Comparison of ENCODE assay signal across 2 cellular contexts in genomic region chr2:47207614-47208013, GRCh38.
TF ChIP-seq lines count a peak whose summit lies in the region.

No MANE protein-coding gene starts in this region.

TF ChIP-seq in HepG2, 621 proteins besides CTCF, POLR2A, EP300 and RAD21:
- TF ChIP-seq EED (CRISPR knock-in tag; IDR thresholded peaks at IDR 0.05) (0 out of 2 replicates have a peak, but pooled peaks have one; percentile 23), SP1 (IDR thresholded peaks at IDR 0.05) (no peak), SP1 (CRISPR knock-in tag; IDR thresholded peaks at IDR 0.05) (no peak)
TF ChIP-seq in HepG2: peak in this region for 1.

TF ChIP-seq in K562, 482 proteins besides CTCF, POLR2A, EP300 and RAD21:
- TF ChIP-seq IRF1 (CRISPR knock-in tag; IDR thresholded peaks at IDR 0.05; ENCODE audit: borderline replicate concordance) (no peak), HNRNPUL1 (IDR thresholded peaks at IDR 0.05; ENCODE audit: low read length) (no peak), CBX3 (IDR thresholded peaks at IDR 0.05; ENCODE audit: borderline replicate concordance in 1 of 2, low read length in 2 of 2) (0 out of 3 replicates have a peak, but pooled peaks of 1 of the 2 experiments have one; percentile 49), CUX1 (CRISPR knock-in tag; IDR thresholded peaks at IDR 0.05) (no peak), CCAR2 (IDR thresholded peaks at IDR 0.05; ENCODE audit: low read depth, low read length) (no peak), NEUROD1 (IDR thresholded peaks at IDR 0.05; ENCODE audit: borderline replicate concordance, low read depth, low read length, partially characterized antibody) (no peak), ZNF133 (CRISPR knock-in tag; IDR thresholded peaks at IDR 0.05) (no peak), TSHZ1 (CRISPR knock-in tag; IDR thresholded peaks at IDR 0.05) (no peak), TRIM28 (IDR thresholded peaks at IDR 0.05) (peak; percentile 86), CBX5 (IDR thresholded peaks at IDR 0.05; ENCODE audit: borderline replicate concordance, low read depth) (0 out of 2 replicates have a peak, but pooled peaks have one; percentile 32), TGIF2 (CRISPR knock-in tag; IDR thresholded peaks at IDR 0.05) (no peak), BRF2 (IDR thresholded peaks at IDR 0.05; ENCODE audit: borderline replicate concordance, insufficient read depth, insufficient read length) (no peak), ZBTB8A (IDR thresholded peaks at IDR 0.05; ENCODE audit: partially characterized antibody) (no peak), TAF9B (IDR thresholded peaks at IDR 0.05; ENCODE audit: partially characterized antibody) (no peak), KHSRP (IDR thresholded peaks at IDR 0.05) (no peak), POU5F1 (IDR thresholded peaks at IDR 0.05; ENCODE audit: borderline replicate concordance, low read depth, low read length, partially characterized antibody) (no peak), EHMT2 (IDR thresholded peaks at IDR 0.05) (no peak), ZNF316 (IDR thresholded peaks at IDR 0.05) (peak; percentile 87), SMARCA4 (IDR thresholded peaks at IDR 0.05) (no peak), TRIM24 (IDR thresholded peaks at IDR 0.05) (peak; percentile 59 to 78; a peak in 3 of 4 replicates), STAT5A (IDR thresholded peaks at IDR 0.05; ENCODE audit: borderline replicate concordance, low read length) (no peak), ZNF318 (IDR thresholded peaks at IDR 0.05; ENCODE audit: borderline replicate concordance in 1 of 2, low read depth in 1 of 2) (no peak), ZNF347 (CRISPR knock-in tag; IDR thresholded peaks at IDR 0.05; ENCODE audit: low read depth) (no peak)
